Comparison of ENCODE assay signal across 24 cellular contexts in genomic region chr13:21596722-21597121, GRCh38. TPM values are rescaled to one million over a fixed set of nuclear protein-coding genes. Genes with fewer than 3 reads are reported as not detected.
DNase-seq lines count a peak whose midpoint lies in the region; ATAC-seq, FAIRE-seq and TF ChIP-seq lines count a peak whose summit lies in the region.
"Had no signal": no experiment of that assay in that cellular context is flagged by ENCODE, and none has a peak within 500 bp of the region (broad histone marks: within the 10 kb centered on the region; RNA-seq: fewer than 3 reads in every experiment).

No MANE protein-coding gene starts in this region.

- H3K23ac ChIP-seq in IMR-90 (ENCODE audit: low read depth, low read length), result no peak overlapping the region

- no peak for TF ChIP-seq POLR2A in IMR-90 (IDR thresholded peaks at IDR 0.05; ENCODE audit: low read depth, low read length)

- peaks cover 3% of the 10 kb centered on the region for H3K36me3 ChIP-seq in IMR-90 (ENCODE audit: control insufficient read depth, insufficient read depth, low read length)

- no peak overlapping the region for H3K4me2 ChIP-seq in IMR-90 (ENCODE audit: low read depth, low read length)

- peaks cover 15% of the 10 kb centered on the region for H4K20me1 ChIP-seq in IMR-90 (ENCODE audit: insufficient read depth, low read length)

- H4K91ac ChIP-seq in IMR-90 (ENCODE audit: insufficient read depth, low read depth, low read length), result no peak overlapping the region

- no peak for ATAC-seq in IMR-90 (ENCODE audit: low read depth)
- ATAC-seq in WTC11, result no peak
- ATAC-seq in natural killer cell, result no peak
- ATAC-seq in GM18498 (IDR thresholded peaks at IDR 0.05; ENCODE audit: unreplicated experiment), result no peak

- H3K27ac ChIP-seq in IMR-90 (ENCODE audit: insufficient read depth, low read length), result no peak overlapping the region
- H3K27ac ChIP-seq: HL-60, RWPE1, SK-N-MC had no signal

- H3K9me3 Mint-ChIP-seq in WTC11, result peaks cover 11% of the 10 kb centered on the region; the same call in 1 of the 2 replicates
- no peaks in the 10 kb centered on the region for H3K9me3 Mint-ChIP-seq in natural killer cell

- no peaks in the 10 kb centered on the region for H3K27me3 Mint-ChIP-seq in WTC11 (ENCODE audit: low read depth)
- no peaks in the 10 kb centered on the region for H3K27me3 Mint-ChIP-seq in natural killer cell (ENCODE audit: low read depth in 2 of 2)

- no peaks in the 10 kb centered on the region for H3K27me3 ChIP-seq in IMR-90 (ENCODE audit: control insufficient read depth, insufficient read depth, low read length)

- H3K36me3 Mint-ChIP-seq in WTC11 (no peaks in the 10 kb centered on the region; the same call in 1 of the 2 replicates), natural killer cell (peaks cover 7% of the 10 kb centered on the region)

- H3K9me3 ChIP-seq in IMR-90 (ENCODE audit: control insufficient read depth, insufficient read depth, low read length), result no peaks in the 10 kb centered on the region

- H3K56ac ChIP-seq in IMR-90 (ENCODE audit: extremely low read depth, insufficient read depth, low read length), result no peak overlapping the region

- in situ Hi-C loops in IMR-90 (cut with MboI; ENCODE audit: low sequenced_read_pairs), result no loop called here

- no peak overlapping the region for H3K9ac ChIP-seq in IMR-90 (ENCODE audit: low read depth, low read length)

- no peak overlapping the region for H2AFZ ChIP-seq in IMR-90 (replicated peaks; ENCODE audit: low read length, poor library complexity)

- peak; percentile 84 for FAIRE-seq in A204.1 (lab: Jason Lieb, UNC)
- FAIRE-seq: D721Med had no signal

- no peak overlapping the region for H2BK120ac ChIP-seq in IMR-90 (ENCODE audit: low read depth, low read length)

- DNase-seq in IMR-90 (no peak), WTC11 (ENCODE audit: low spot score) (no peak), natural killer cell (no peak), dedifferentiated amniotic fluid mesenchymal stem cell (ENCODE audit: extremely low spot score) (no peak)
- no peak for DNase-seq in stimulated activated CD4-positive, alpha-beta T cell treated with anti-CD3 and anti-CD28 coated beads, Interleukin-1b, Interleukin-23, amount 100 ng/mL, for 48 hours
- DNase-seq: 8988T, DMS53, EL, GOT3, HCEC 1CT, NCI-H1092, NCI-H1436 treated with DMSO at 0.1 percent for 48 hours, NCI-H1930, NCI-H226, NCI-H510A treated with DMSO at 0.1 percent for 48 hours, NCI-H748 treated with DMSO at 0.1 percent for 48 hours, SHP77 treated with DMSO at 0.1 percent for 48 hours had no signal

- H4K5ac ChIP-seq in IMR-90 (ENCODE audit: low read depth, low read length), result no peak overlapping the region

- BruUV-seq in IMR-90 (replicated peaks; lab: Mats Ljungman, UMichigan), result no TSS peak

- CTCF ChIA-PET in IMR-90 (lab: Yijun Ruan, JAX) (no interaction called here), WTC11 (lab: Charles Lee) (no interaction called here)

- H3K4me1 Mint-ChIP-seq in WTC11 (peaks cover 38% of the 10 kb centered on the region), natural killer cell (peaks cover 68 to 70% of the 10 kb centered on the region in 2 donors)

- no peak for TF ChIP-seq RAD21 in IMR-90 (IDR thresholded peaks at IDR 0.05; ENCODE audit: low read length)

- H3K79me1 ChIP-seq in IMR-90 (ENCODE audit: low read depth in 1 of 2, low read length in 2 of 2), result peaks cover 26 to 40% of the 10 kb centered on the region in 2 experiments

- no peak overlapping the region for H3K4me3 Mint-ChIP-seq in WTC11
- H3K4me3 Mint-ChIP-seq in natural killer cell, result no peak overlapping the region
- H3K4me3 Mint-ChIP-seq: CD14-positive monocyte had no signal

- no peaks in the 10 kb centered on the region for H3K4me1 ChIP-seq in IMR-90 (ENCODE audit: control insufficient read depth, insufficient read depth, low read length)

- no peak overlapping the region for H3K14ac ChIP-seq in IMR-90 (replicated peaks; ENCODE audit: low read depth, low read length)

- POLR2A ChIA-PET in IMR-90 (lab: Charles Lee; ENCODE audit: unreplicated experiment) (interaction anchor here (0.6 kb wide), 1 partner anchor 171 kb away, joined by 3 read pairs; no protein-coding TSS in a partner anchor), WTC11 (lab: Charles Lee) (no interaction called here)

- no peak overlapping the region for H4K8ac ChIP-seq in IMR-90 (ENCODE audit: low read depth in 2 of 2, low read length in 2 of 2)

- intact Hi-C loops in IMR-90 (cut with micrococcal nuclease) (no loop called here), natural killer cell (cut with micrococcal nuclease) (no loop called here)

- no peak overlapping the region for H2AK5ac ChIP-seq in IMR-90 (ENCODE audit: low read depth, low read length)

- H3K27ac Mint-ChIP-seq in WTC11, result no peak overlapping the region
- peak overlapping the region; percentile 63 to 77 for H3K27ac Mint-ChIP-seq in natural killer cell

- no peak overlapping the region for H3K4ac ChIP-seq in IMR-90 (ENCODE audit: low read depth, low read length)

- H3K9me1 ChIP-seq in IMR-90 (ENCODE audit: insufficient read depth, low read length), result peaks cover 8% of the 10 kb centered on the region

- dilution Hi-C loops in IMR-90 (cut with HindIII; ENCODE audit: low sequenced_read_pairs, unreplicated experiment), result no loop called here

- H2BK20ac ChIP-seq in IMR-90 (ENCODE audit: low read depth, low read length), result no peak overlapping the region

- TF ChIP-seq CTCF in IMR-90 (conservative IDR thresholded peaks at IDR 0.05; ENCODE audit: low read depth, low read length) (no peak), WTC11 (IDR thresholded peaks at IDR 0.05) (no peak), natural killer cell (IDR thresholded peaks at IDR 0.05) (no peak)

- H3K18ac ChIP-seq in IMR-90 (ENCODE audit: low read depth, low read length), result no peak overlapping the region

- no peak overlapping the region for H2BK15ac ChIP-seq in IMR-90 (ENCODE audit: low read depth, low read length)

- no peak overlapping the region for H3K4me3 ChIP-seq in IMR-90 (ENCODE audit: insufficient read depth, low read depth, low read length)
- H3K4me3 ChIP-seq: SK-N-MC had no signal

- no peak overlapping the region for H2BK5ac ChIP-seq in IMR-90 (ENCODE audit: low read depth, low read length, poor library complexity, severe bottlenecking)

- no peak overlapping the region for H2AK9ac ChIP-seq in IMR-90 (replicated peaks; ENCODE audit: low read depth, low read length, poor library complexity)

TF ChIP-seq in IMR-90, 13 proteins besides CTCF, POLR2A, EP300 and RAD21:
- TF ChIP-seq NFE2L2 (IDR thresholded peaks at IDR 0.05; ENCODE audit: low read depth, low read length) (no peak), MAFK (IDR thresholded peaks at IDR 0.05; ENCODE audit: low read depth, low read length) (peak; percentile 45; the same call in 1 of the 2 replicates)
TF ChIP-seq in IMR-90: peak in this region for 1.

TF ChIP-seq in WTC11, 78 proteins besides CTCF, POLR2A, EP300 and RAD21:
- TF ChIP-seq ZNF396 (CRISPR knock-in tag; IDR thresholded peaks at IDR 0.05; ENCODE audit: borderline replicate concordance), result no peak
- peak; percentile 46; the same call in 1 of the 2 replicates for TF ChIP-seq HMGA2 (CRISPR knock-in tag; IDR thresholded peaks at IDR 0.05)
- TF ChIP-seq MXD4 (CRISPR knock-in tag; IDR thresholded peaks at IDR 0.05; ENCODE audit: borderline replicate concordance), result no peak

RNA-seq across cellular contexts. Expression of gene MICU2, which starts 7.2 kb away (rescaled TPM):
- total RNA-seq in IMR-90 (2012; rRNA removed), result 14.9 and 29.2 TPM in 2 replicates
- 23.0 and 25.0 TPM in 2 replicates for polyA plus RNA-seq in IMR-90 (2012; rRNA removed)
- 19.2 and 36.9 TPM in 2 replicates for polyA plus RNA-seq in IMR-90 (2012; cell fraction: cytosol; rRNA removed)
- polyA plus RNA-seq in IMR-90 (2012; cell fraction: nucleus; rRNA removed; ENCODE audit: low replicate concordance), result 33.4 and 42.3 TPM in 2 replicates
- 33.8 to 35.0 TPM (median 34.4 TPM) in 3 replicates for total RNA-seq in WTC11 (2021)
- 10 to 100 TPM; 40.2 to 47.1 (median 41.4) TPM for total RNA-seq in natural killer cell
